21 cellular contexts compared by ENCODE assay signal in genomic region chr18:9437672-9438071, GRCh38. TPM values are rescaled to one million over a fixed set of nuclear protein-coding genes. Genes with fewer than 3 reads are reported as not detected.
DNase-seq lines count a peak whose midpoint lies in the region; ATAC-seq and TF ChIP-seq lines count a peak whose summit lies in the region.
"Had no signal": no experiment of that assay in that cellular context is flagged by ENCODE, and none has a peak within 500 bp of the region (broad histone marks: within the 10 kb centered on the region; RNA-seq: fewer than 3 reads in every experiment).

No MANE protein-coding gene starts in this region.

- POLR2A ChIA-PET in HCT116 (lab: Charles Lee), result no interaction called here

- CTCF ChIA-PET in HCT116 (lab: Charles Lee), result no interaction called here

- TF ChIP-seq POLR2A in HCT116 (IDR thresholded peaks at IDR 0.05; ENCODE audit: borderline replicate concordance, extremely low read depth, insufficient read depth, insufficient read length) (no peak), testis (IDR thresholded peaks at IDR 0.05) (no peak)

- no peak for ATAC-seq in HCT116
- ATAC-seq: A549 had no signal

- RAD21 ChIA-PET in HCT116 (lab: Charles Lee; ENCODE audit: low non-redundant PET in 1 of 2, low total read pairs in 2 of 2, uncharacterized antibody in 2 of 2, unreplicated experiment in 2 of 2), result no interaction called here

- no peaks in the 10 kb centered on the region for H3K79me2 ChIP-seq in HCT116 (ENCODE audit: insufficient read depth, low read length)
- H3K79me2 ChIP-seq in smooth muscle cell (ENCODE audit: low read depth), result no peaks in the 10 kb centered on the region

- H3K4me3 ChIP-seq in HCT116 (replicated peaks in 1 of 2; ENCODE audit: low read depth in 1 of 2, low read length in 2 of 2), result no peak overlapping the region
- H3K4me3 ChIP-seq in smooth muscle cell, result no peak overlapping the region
- no peak overlapping the region for H3K4me3 ChIP-seq in testis
- H3K4me3 ChIP-seq: A549; BLaER1 treated with 17β-estradiol and CSF1 and Interleukin-3, amounts not matched to agents 10 nM and 100 nM had no signal

- H3K4me2 ChIP-seq in HCT116 (ENCODE audit: low read length), result no peak overlapping the region
- no peak overlapping the region for H3K4me2 ChIP-seq in smooth muscle cell
- H3K4me2 ChIP-seq: A549; BLaER1 treated with 17β-estradiol and CSF1 and Interleukin-3, amounts not matched to agents 10 nM and 100 nM had no signal

- BruUV-seq in HCT116 (replicated peaks; lab: Mats Ljungman, UMichigan), result no TSS peak

- H3K27me3 Mint-ChIP-seq in brain (peaks cover 5% of the 10 kb centered on the region), mesothelial cell of epicardium (ENCODE audit: low read depth) (no peaks in the 10 kb centered on the region)

- no peaks in the 10 kb centered on the region for H3F3A ChIP-seq in smooth muscle cell (ENCODE audit: low read depth)

- no peak overlapping the region for H3K27ac ChIP-seq in HCT116 (ENCODE audit: low read depth, low read length)
- H3K27ac ChIP-seq in smooth muscle cell (ENCODE audit: low read depth), result peak overlapping the region; percentile 34
- no peak overlapping the region for H3K27ac ChIP-seq in testis
- H3K27ac ChIP-seq: A549; BLaER1 treated with 17β-estradiol and CSF1 and Interleukin-3, amounts not matched to agents 10 nM and 100 nM had no signal

- H3K9me2 ChIP-seq in HCT116 (ENCODE audit: insufficient read depth), result no peaks in the 10 kb centered on the region

- H3K4me1 Mint-ChIP-seq in brain (peaks cover 46% of the 10 kb centered on the region), mesothelial cell of epicardium (peaks cover 29% of the 10 kb centered on the region)
- H3K4me1 Mint-ChIP-seq: CD8-positive, alpha-beta memory T cell had no signal

- H3K27me3 ChIP-seq in HCT116 (ENCODE audit: insufficient read depth, low read length) (no peaks in the 10 kb centered on the region), smooth muscle cell (ENCODE audit: low read depth) (no peaks in the 10 kb centered on the region), testis (no peaks in the 10 kb centered on the region)
- H3K27me3 ChIP-seq: BE2C; BLaER1 treated with 17β-estradiol and CSF1 and Interleukin-3, amounts not matched to agents 10 nM and 100 nM had no signal

- H3K36me3 ChIP-seq in HCT116 (ENCODE audit: control insufficient read depth in 1 of 2, insufficient read depth in 2 of 2, low read length in 2 of 2) (no peaks in the 10 kb centered on the region), smooth muscle cell (ENCODE audit: low read depth) (no peaks in the 10 kb centered on the region), testis (ENCODE audit: low read depth, missing control alignments) (no peaks in the 10 kb centered on the region)
- H3K36me3 ChIP-seq: BE2C; BLaER1 treated with 17β-estradiol and CSF1 and Interleukin-3, amounts not matched to agents 10 nM and 100 nM had no signal

- TF ChIP-seq CTCF in HCT116 (IDR thresholded peaks at IDR 0.05 in 2 of 3, conservative IDR thresholded peaks at IDR 0.05 in 1 of 3; ENCODE audit: borderline replicate concordance in 1 of 3, insufficient read depth in 1 of 3, low read depth in 2 of 3, low read length in 2 of 3) (no peak), brain (conservative IDR thresholded peaks at IDR 0.05) (no peak), mesothelial cell of epicardium (IDR thresholded peaks at IDR 0.05; ENCODE audit: unreplicated experiment) (no peak), smooth muscle cell (IDR thresholded peaks at IDR 0.05; ENCODE audit: borderline replicate concordance, insufficient read depth, poor library complexity, severe bottlenecking) (no peak), testis (IDR thresholded peaks at IDR 0.05) (no peak)

- H3K9me3 Mint-ChIP-seq in brain (no peaks in the 10 kb centered on the region), mesothelial cell of epicardium (no peaks in the 10 kb centered on the region)
- H3K9me3 Mint-ChIP-seq: CD4-positive, alpha-beta T cell; CD8-positive, alpha-beta memory T cell had no signal

- H3K4me3 Mint-ChIP-seq in brain, result no peak overlapping the region
- H3K4me3 Mint-ChIP-seq in mesothelial cell of epicardium, result no peak overlapping the region
- H3K4me3 Mint-ChIP-seq: CD14-positive monocyte; CD4-positive, alpha-beta T cell; CD8-positive, alpha-beta memory T cell had no signal

- H4K20me1 ChIP-seq in HCT116 (ENCODE audit: insufficient read depth), result no peaks in the 10 kb centered on the region
- no peaks in the 10 kb centered on the region for H4K20me1 ChIP-seq in smooth muscle cell (ENCODE audit: low read depth)
- H4K20me1 ChIP-seq: BLaER1 treated with 17β-estradiol and CSF1 and Interleukin-3, amounts not matched to agents 10 nM and 100 nM had no signal

- intact Hi-C loops in HCT116 (cut with micrococcal nuclease) (no loop called here), testis (cut with DNase I; ENCODE audit: low total_unique reads) (no loop called here)

- H2AFZ ChIP-seq in HCT116 (ENCODE audit: low read depth, low read length, poor library complexity, severe bottlenecking) (peak overlapping the region; percentile 35), smooth muscle cell (ENCODE audit: low read depth) (no peak overlapping the region)

- H3K27ac Mint-ChIP-seq in brain (peak overlapping the region in 3 of 5 experiments; percentile 55 to 99 (median 95)), mesothelial cell of epicardium (peak overlapping the region; percentile 92)
- H3K27ac Mint-ChIP-seq: CD4-positive, alpha-beta T cell; CD8-positive, alpha-beta memory T cell had no signal

- H3K9ac ChIP-seq in HCT116 (ENCODE audit: low read length) (no peak overlapping the region), smooth muscle cell (ENCODE audit: low read depth) (no peak overlapping the region)
- H3K9ac ChIP-seq: BLaER1 treated with 17β-estradiol and CSF1 and Interleukin-3, amounts not matched to agents 10 nM and 100 nM had no signal

- no peaks in the 10 kb centered on the region for H3K36me3 Mint-ChIP-seq in brain
- no peaks in the 10 kb centered on the region for H3K36me3 Mint-ChIP-seq in mesothelial cell of epicardium
- H3K36me3 Mint-ChIP-seq: CD14-positive monocyte; CD8-positive, alpha-beta memory T cell had no signal

- no peak for TF ChIP-seq RAD21 in HCT116 (IDR thresholded peaks at IDR 0.05; ENCODE audit: low read depth)

- H3K4me1 ChIP-seq in HCT116 (ENCODE audit: control insufficient read depth in 1 of 2, insufficient read depth in 2 of 2, low read length in 2 of 2) (no peaks in the 10 kb centered on the region), smooth muscle cell (ENCODE audit: low read depth) (peaks cover 33% of the 10 kb centered on the region), testis (peaks cover 5% of the 10 kb centered on the region)
- H3K4me1 ChIP-seq: A549, BE2C had no signal

- no peak for DNase-seq in HCT116 (ENCODE audit: low read depth, low spot score)
- no peak for DNase-seq in mesothelial cell of epicardium (ENCODE audit: low spot score in 2 of 2, unreplicated experiment in 2 of 2)
- DNase-seq in smooth muscle cell (lab: John Stamatoyannopoulos, UW; ENCODE audit: unreplicated experiment), result no peak
- DNase-seq in HT-29 (ENCODE audit: low spot score), result no peak
- DNase-seq in KG1 (lab: John Stamatoyannopoulos, UW), result no peak
- no peak for DNase-seq in testis
- DNase-seq: 8988T; ACHN; AML-193; BE2C; CD4-positive, alpha-beta T cell; CD8-positive, alpha-beta memory T cell; DMS 273 treated with DMSO at 0.1 percent for 48 hours; DMS79 treated with DMSO at 0.1 percent for 48 hours; GF-D8; H7; HCEC 1CT had no signal

- 97% methylated on average over 4 of the region's 4 CpGs for WGBS in smooth muscle cell (ENCODE audit: low lambda C conversion rate)
- 87 to 96% methylated on average over 4 of the region's 4 CpGs for WGBS in testis, 2 donors

- H3K9me3 ChIP-seq in HCT116 (ENCODE audit: control insufficient read depth in 1 of 2, insufficient read depth in 1 of 2, low read depth in 1 of 2, low read length in 2 of 2) (no peaks in the 10 kb centered on the region), smooth muscle cell (replicated peaks; ENCODE audit: low read depth) (no peaks in the 10 kb centered on the region), testis (no peaks in the 10 kb centered on the region)
- H3K9me3 ChIP-seq: A549, BE2C had no signal

TF ChIP-seq in HCT116, 20 proteins besides CTCF, POLR2A, EP300 and RAD21:
- TF ChIP-seq FOSL1 (IDR thresholded peaks at IDR 0.05; ENCODE audit: low read depth) (no peak), CBX3 (IDR thresholded peaks at IDR 0.05; ENCODE audit: low read depth) (no peak)

RNA-seq across cellular contexts. Expression of gene RALBP1, which starts 37.6 kb away (rescaled TPM):
- total RNA-seq in HCT116 (2021; ENCODE audit: unreplicated experiment), result 66.2 TPM
- polyA plus RNA-seq in HCT116 (2012), result 38.3 and 43.2 TPM in 2 replicates
- polyA plus RNA-seq in brain (ENCODE audit: insufficient read depth, low read depth, low replicate concordance), result 56.8 TPM
- total RNA-seq in mesothelial cell of epicardium, result 43.2 to 44.7 TPM (median 44.1 TPM) in 3 replicates
- 33.6 and 42.9 TPM in 2 replicates for total RNA-seq in smooth muscle cell
- polyA plus RNA-seq in smooth muscle cell, result 33.3 and 40.9 TPM in 2 replicates
- 62.2 and 67.8 TPM in 2 replicates for total RNA-seq in HT-29 (2014; rRNA removed; shearing (Covaris generic))
- total RNA-seq in testis, result 10 to 100 TPM; 46.3 to 59.8 TPM
- 23.6 TPM for polyA plus RNA-seq in testis (ENCODE audit: insufficient read depth, low read depth, low replicate concordance)
